ENCODE assay signal across 8 cellular contexts in genomic region chr5:34585601-34586104, GRCh38.
DNase-seq lines count a peak whose midpoint lies in the region; ATAC-seq and TF ChIP-seq lines count a peak whose summit lies in the region.
"Had no signal": no experiment of that assay in that cellular context is flagged by ENCODE, and none has a peak within 500 bp of the region (broad histone marks: within the 10 kb centered on the region; RNA-seq: fewer than 3 reads in every experiment).

No MANE protein-coding gene starts in this region.

- peaks cover 7% of the 10 kb centered on the region for H3F3A ChIP-seq in smooth muscle cell (ENCODE audit: low read depth)

- H3K27ac ChIP-seq in SJSA1 (peak overlapping the region; percentile 96), smooth muscle cell (ENCODE audit: low read depth) (peak overlapping the region; percentile 98)

- 93% methylated on average over 5 of the region's 5 CpGs for WGBS in smooth muscle cell (ENCODE audit: low lambda C conversion rate)

- H3K36me3 ChIP-seq in SJSA1: no peaks in the 10 kb centered on the region
- H3K36me3 ChIP-seq in smooth muscle cell (ENCODE audit: low read depth): no peaks in the 10 kb centered on the region

- H4K20me1 ChIP-seq in smooth muscle cell (ENCODE audit: low read depth): no peaks in the 10 kb centered on the region

- peak overlapping the region; percentile 12 for H3K4me2 ChIP-seq in smooth muscle cell

- no peak overlapping the region for H2AFZ ChIP-seq in smooth muscle cell (ENCODE audit: low read depth)

- TF ChIP-seq CTCF in fibroblast of pulmonary artery (IDR thresholded peaks at IDR 0.05; ENCODE audit: low read length, missing control alignments): no peak
- TF ChIP-seq CTCF in smooth muscle cell (IDR thresholded peaks at IDR 0.05; ENCODE audit: borderline replicate concordance, insufficient read depth, poor library complexity, severe bottlenecking): no peak

- no peaks in the 10 kb centered on the region for H3K79me2 ChIP-seq in smooth muscle cell (ENCODE audit: low read depth)

- peak; percentile 31 for ATAC-seq in HG02870 (IDR thresholded peaks at IDR 0.05; ENCODE audit: unreplicated experiment)
- ATAC-seq in HG03039 (IDR thresholded peaks at IDR 0.05; ENCODE audit: unreplicated experiment): no peak

- peak overlapping the region; percentile 92 for H3K9ac ChIP-seq in smooth muscle cell (ENCODE audit: low read depth)

- no peaks in the 10 kb centered on the region for H3K27me3 ChIP-seq in SJSA1 (replicated peaks)
- H3K27me3 ChIP-seq in smooth muscle cell (ENCODE audit: low read depth): no peaks in the 10 kb centered on the region

- H3K4me1 ChIP-seq in SJSA1 (replicated peaks): peaks cover 37% of the 10 kb centered on the region
- H3K4me1 ChIP-seq in smooth muscle cell (ENCODE audit: low read depth): peaks cover 11% of the 10 kb centered on the region

- no peaks in the 10 kb centered on the region for H3K9me3 ChIP-seq in SJSA1 (replicated peaks)
- H3K9me3 ChIP-seq in smooth muscle cell (replicated peaks; ENCODE audit: low read depth): no peaks in the 10 kb centered on the region

- no peak overlapping the region for H3K4me3 ChIP-seq in SJSA1
- no peak overlapping the region for H3K4me3 ChIP-seq in fibroblast of pulmonary artery (replicated peaks; ENCODE audit: low read depth, low read length)
- H3K4me3 ChIP-seq in smooth muscle cell: no peak overlapping the region

- DNase-seq in SJSA1 (ENCODE audit: low read depth in 1 of 2, low spot score in 2 of 2) (peak in 1 of 2 experiments; percentile 36), fibroblast of pulmonary artery (ENCODE audit: low read depth) (peak; percentile 77), smooth muscle cell (lab: John Stamatoyannopoulos, UW; ENCODE audit: unreplicated experiment) (no peak), UCSD-AML1 (lab: John Stamatoyannopoulos, UW; ENCODE audit: unreplicated experiment) (no peak), ecto neural progenitor cell (ENCODE audit: low spot score) (no peak)
- DNase-seq: stimulated activated CD4-positive, alpha-beta T cell treated with anti-CD3 and anti-CD28 coated beads, Interleukin-4, amount 100 ng/mL, for 24 hours had no signal
